In the genomic region with DNA sequence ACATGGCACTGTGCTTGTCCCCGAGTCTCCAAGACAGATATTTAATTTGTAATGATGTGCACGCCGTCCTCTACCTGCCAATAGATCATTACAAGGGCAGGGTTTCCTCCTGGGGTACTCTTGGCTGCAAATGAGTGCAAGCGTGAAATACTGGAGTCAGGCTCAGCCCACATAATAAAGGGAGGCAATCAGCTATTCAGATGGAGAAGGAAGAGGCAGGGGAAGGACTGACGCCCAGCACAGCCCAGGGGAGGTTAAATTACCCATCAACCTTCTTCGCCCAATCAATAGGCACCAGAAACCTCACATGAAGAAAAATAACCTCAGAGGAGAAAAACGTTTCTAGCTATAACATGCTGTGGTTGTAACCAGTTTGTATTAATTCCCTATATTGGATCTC, we compare ENCODE assay signal across 18 cellular contexts.
DNase-seq lines count a peak whose midpoint lies in the region; ATAC-seq, FAIRE-seq and TF ChIP-seq lines count a peak whose summit lies in the region.
"Had no signal": no experiment of that assay in that cellular context is flagged by ENCODE, and none has a peak within 500 bp of the region (broad histone marks: within the 10 kb centered on the region; RNA-seq: fewer than 3 reads in every experiment).

No MANE protein-coding gene starts in this region.

- no peak overlapping the region; the same call in 1 of the 2 replicates for H3K18ac ChIP-seq in H1 (ENCODE audit: extremely low read depth, low read length)

- no peak overlapping the region for H3K27ac Mint-ChIP-seq in chondrocyte (ENCODE audit: unreplicated experiment)
- no peak overlapping the region for H3K27ac Mint-ChIP-seq in CD4-positive, alpha-beta T cell
- H3K27ac Mint-ChIP-seq: CD8-positive, alpha-beta T cell had no signal

- DNase-seq in NCI-H1436 (lab: John Stamatoyannopoulos, UW) (peak; percentile 26), H1 (ENCODE audit: low read depth in 1 of 2, low spot score in 2 of 2) (no peak), iPS-NIHi11 (ENCODE audit: low spot score) (peak; percentile 31), osteoblast (ENCODE audit: insufficient read length, low spot score, missing footprints) (peak; percentile 38), chondrocyte (ENCODE audit: low spot score) (no peak), testis (no peak), amniotic stem cell (lab: John Stamatoyannopoulos, UW) (no peak)
- no peak for DNase-seq in CD4-positive, alpha-beta T cell
- DNase-seq: C1 segment of cervical spinal cord; Caco-2; CD8-positive, alpha-beta T cell; DMS153; DND-41; GM23248; H9 had no signal

- no peak overlapping the region for H2BK120ac ChIP-seq in H1 (replicated peaks; ENCODE audit: low read depth, low read length)

- H3K56ac ChIP-seq in H1 (replicated peaks; ENCODE audit: insufficient read length, low read depth, low read length), result no peak overlapping the region

- H3K23ac ChIP-seq in H1 (ENCODE audit: insufficient read length), result no peak overlapping the region

- no peaks in the 10 kb centered on the region for H3K23me2 ChIP-seq in H1 (ENCODE audit: low read depth, low read length)

- CTCF ChIA-PET in H1 (lab: Charles Lee; ENCODE audit: partially characterized antibody), result interaction anchor here (0.6 to 1.2 kb wide), 4 partner anchors 13 to 197 kb away, joined by 3 read pairs; no protein-coding TSS in a partner anchor
- CTCF ChIA-PET in CD4-positive, alpha-beta T cell (lab: Charles Lee), result no interaction called here

- no peaks in the 10 kb centered on the region for H3K79me2 ChIP-seq in H1 (ENCODE audit: control insufficient read depth in 1 of 2, insufficient read depth in 2 of 2, low read length in 2 of 2)
- no peaks in the 10 kb centered on the region for H3K79me2 ChIP-seq in osteoblast (ENCODE audit: insufficient read depth, low read length)

- H2AK5ac ChIP-seq in H1 (ENCODE audit: low read depth, low read length), result no peak overlapping the region

- H3K27me3 Mint-ChIP-seq in chondrocyte (ENCODE audit: low read depth), result peaks cover 6% of the 10 kb centered on the region
- no peaks in the 10 kb centered on the region for H3K27me3 Mint-ChIP-seq in CD4-positive, alpha-beta T cell

- H3K4ac ChIP-seq in H1 (replicated peaks; ENCODE audit: insufficient read length, low read depth, low read length), result no peak overlapping the region

- H2BK15ac ChIP-seq in H1 (ENCODE audit: low read length), result no peak overlapping the region

- WGBS in H1 (ENCODE audit: extremely low coverage in 1 of 2, insufficient coverage in 1 of 2, insufficient read length in 1 of 2, insufficient replicate concordance in 2 of 2, low coverage in 1 of 2, low lambda C conversion rate in 2 of 2, missing lambda C conversion rate in 1 of 2), 2 experiments, result 58% methylated on average over 7 of the region's 7 CpGs; no CpG with 5 or more reads in 1 of the 2 experiments
- 59 to 63% methylated on average over 7 of the region's 7 CpGs for WGBS in testis, 2 donors

- no peak for FAIRE-seq in H1 (lab: Jason Lieb, UNC)
- FAIRE-seq: G401.6, GM12892 had no signal

- H3K36me3 ChIP-seq in H1 (ENCODE audit: control insufficient read depth in 2 of 4, insufficient read depth in 4 of 4, low read length in 3 of 4) (no peaks in the 10 kb centered on the region), osteoblast (ENCODE audit: insufficient read depth, low read length) (no peaks in the 10 kb centered on the region), testis (ENCODE audit: low read depth, missing control alignments) (no peaks in the 10 kb centered on the region)

- H3K4me2 ChIP-seq in H1 (ENCODE audit: insufficient read depth in 1 of 2, low read depth in 2 of 2, low read length in 2 of 2) (no peak overlapping the region), osteoblast (ENCODE audit: insufficient read depth, low read length) (no peak overlapping the region)

- no peaks in the 10 kb centered on the region for H3K36me3 Mint-ChIP-seq in chondrocyte (ENCODE audit: low read depth)
- H3K36me3 Mint-ChIP-seq in CD4-positive, alpha-beta T cell (ENCODE audit: low read depth), result no peaks in the 10 kb centered on the region
- H3K36me3 Mint-ChIP-seq: CD8-positive, alpha-beta T cell had no signal

- intact Hi-C loops in testis (cut with DNase I; ENCODE audit: low total_unique reads), result no loop called here
- intact Hi-C loops in CD4-positive, alpha-beta T cell (cut with DNase I, micrococcal nuclease), result no loop called here

- no peak for TF ChIP-seq EP300 in H1 (IDR thresholded peaks at IDR 0.05; ENCODE audit: borderline replicate concordance in 1 of 2, low read depth in 2 of 2, low read length in 2 of 2)

- no peak overlapping the region for H3K4me3 Mint-ChIP-seq in chondrocyte (ENCODE audit: unreplicated experiment)
- H3K4me3 Mint-ChIP-seq in CD4-positive, alpha-beta T cell, result no peak overlapping the region
- H3K4me3 Mint-ChIP-seq: CD8-positive, alpha-beta T cell; H9 had no signal

- no peak overlapping the region for H2BK20ac ChIP-seq in H1 (ENCODE audit: low read length)

- TF ChIP-seq CTCF in H1 (IDR thresholded peaks at IDR 0.05; ENCODE audit: control extremely low read depth in 1 of 3, insufficient read depth in 1 of 3, low read depth in 1 of 3, low read length in 3 of 3), result no peak
- TF ChIP-seq CTCF in osteoblast (IDR thresholded peaks at IDR 0.05; ENCODE audit: extremely low read depth, low read depth, low read length), result no peak
- no peak for TF ChIP-seq CTCF in chondrocyte (IDR thresholded peaks at IDR 0.05)
- TF ChIP-seq CTCF in testis (IDR thresholded peaks at IDR 0.05), result no peak
- TF ChIP-seq CTCF in CD4-positive, alpha-beta T cell (IDR thresholded peaks at IDR 0.05), result no peak

- no peak overlapping the region for H3K9ac ChIP-seq in H1 (replicated peaks in 1 of 4; ENCODE audit: extremely low read depth in 1 of 4, low read depth in 3 of 4, low read length in 3 of 4)
- H3K9ac ChIP-seq: GM23248 had no signal

- no peak overlapping the region for H2BK12ac ChIP-seq in H1 (ENCODE audit: low read depth, low read length)

- H4K5ac ChIP-seq in H1 (ENCODE audit: insufficient read length, low read depth, low read length), result no peak overlapping the region

- no peaks in the 10 kb centered on the region; a peak in 2 of 4 replicates for H3K9me3 ChIP-seq in H1 (ENCODE audit: insufficient read depth in 2 of 2, low read depth in 1 of 2, low read length in 1 of 2)
- no peaks in the 10 kb centered on the region for H3K9me3 ChIP-seq in osteoblast (ENCODE audit: low read depth, low read length)
- H3K9me3 ChIP-seq in testis, result no peaks in the 10 kb centered on the region
- H3K9me3 ChIP-seq in CD4-positive, alpha-beta T cell (ENCODE audit: control insufficient read depth, low read length), result no peaks in the 10 kb centered on the region
- H3K9me3 ChIP-seq: Caco-2 had no signal

- H3K4me1 ChIP-seq in H1 (replicated peaks in 1 of 4; ENCODE audit: control insufficient read depth in 3 of 4, insufficient read depth in 4 of 4, low read length in 3 of 4) (peaks cover 0 to 13% (median 6%) of the 10 kb centered on the region in 4 experiments; a peak in 3 of 7 replicates), osteoblast (ENCODE audit: insufficient read depth, low read length) (no peaks in the 10 kb centered on the region), testis (no peaks in the 10 kb centered on the region)
- H3K4me1 ChIP-seq: Caco-2 had no signal

- peaks cover 6% of the 10 kb centered on the region for H3K4me1 Mint-ChIP-seq in chondrocyte (ENCODE audit: low read depth)
- no peaks in the 10 kb centered on the region for H3K4me1 Mint-ChIP-seq in CD4-positive, alpha-beta T cell (ENCODE audit: low read depth)

- H4K8ac ChIP-seq in H1 (ENCODE audit: extremely low read depth, insufficient read depth, low read length), result no peak overlapping the region

- H3K9me3 Mint-ChIP-seq in chondrocyte (ENCODE audit: low read depth), result no peaks in the 10 kb centered on the region
- no peaks in the 10 kb centered on the region for H3K9me3 Mint-ChIP-seq in CD4-positive, alpha-beta T cell
- H3K9me3 Mint-ChIP-seq: CD8-positive, alpha-beta T cell had no signal

- no peaks in the 10 kb centered on the region for H3K79me1 ChIP-seq in H1 (ENCODE audit: low read depth, low read length)

- POLR2A ChIA-PET in H1 (lab: Charles Lee; ENCODE audit: partially characterized antibody), result no interaction called here
- POLR2A ChIA-PET in CD4-positive, alpha-beta T cell (lab: Charles Lee), result no interaction called here

- H2AFZ ChIP-seq in H1 (ENCODE audit: low read length) (peak overlapping the region; percentile 12; the same call in 1 of the 2 replicates), osteoblast (ENCODE audit: low read length) (no peak overlapping the region)
- H2AFZ ChIP-seq: GM23248 had no signal

- no peaks in the 10 kb centered on the region; a peak in 2 of 7 replicates for H3K27me3 ChIP-seq in H1 (replicated peaks in 1 of 4; ENCODE audit: control insufficient read depth in 3 of 4, extremely low read depth in 1 of 4, insufficient read depth in 3 of 4, low read length in 3 of 4)
- no peaks in the 10 kb centered on the region for H3K27me3 ChIP-seq in osteoblast (ENCODE audit: insufficient read depth, low read length)
- H3K27me3 ChIP-seq in testis, result no peaks in the 10 kb centered on the region
- no peaks in the 10 kb centered on the region for H3K27me3 ChIP-seq in CD4-positive, alpha-beta T cell (ENCODE audit: control insufficient read depth, insufficient read depth, low read length)

- TF ChIP-seq POLR2A in H1 (IDR thresholded peaks at IDR 0.05; ENCODE audit: control extremely low read depth in 1 of 2, low read depth in 2 of 2, low read length in 2 of 2) (no peak), testis (IDR thresholded peaks at IDR 0.05) (no peak)

- H2BK5ac ChIP-seq in H1 (ENCODE audit: low read depth, low read length), result no peak overlapping the region

- H3K14ac ChIP-seq in H1 (ENCODE audit: insufficient read length), result no peak overlapping the region

- no peak overlapping the region for H3K27ac ChIP-seq in H1 (ENCODE audit: low read depth, low read length)
- no peak overlapping the region for H3K27ac ChIP-seq in osteoblast (ENCODE audit: low read depth, low read length)
- H3K27ac ChIP-seq in testis, result no peak overlapping the region
- no peak overlapping the region for H3K27ac ChIP-seq in CD4-positive, alpha-beta T cell (ENCODE audit: low read depth, low read length)
- H3K27ac ChIP-seq: GM23248 had no signal

- H4K91ac ChIP-seq in H1 (replicated peaks; ENCODE audit: insufficient read length, low read length), result no peak overlapping the region

- no peak for TF ChIP-seq RAD21 in H1 (IDR thresholded peaks at IDR 0.05 in 1 of 2, conservative IDR thresholded peaks at IDR 0.05 in 1 of 2; ENCODE audit: low read depth in 2 of 2, low read length in 2 of 2)

- no peak for ATAC-seq in CD4-positive, alpha-beta T cell (ENCODE audit: poor library complexity)
- ATAC-seq: CD8-positive, alpha-beta T cell; HCT116 had no signal

- no peak overlapping the region for H3K4me3 ChIP-seq in H1 (ENCODE audit: extremely low read depth in 1 of 4, insufficient read depth in 2 of 4, low read depth in 3 of 4, low read length in 4 of 4)
- H3K4me3 ChIP-seq in osteoblast (ENCODE audit: insufficient read depth, low read length), result no peak overlapping the region
- H3K4me3 ChIP-seq in testis, result no peak overlapping the region
- H3K4me3 ChIP-seq: GM23248 had no signal

- H4K20me1 ChIP-seq in H1 (replicated peaks in 1 of 2; ENCODE audit: control insufficient read depth in 1 of 2, insufficient read depth in 2 of 2, low read length in 2 of 2), result no peaks in the 10 kb centered on the region
- no peaks in the 10 kb centered on the region for H4K20me1 ChIP-seq in osteoblast (ENCODE audit: insufficient read depth, low read length)

TF ChIP-seq in H1, 55 proteins besides CTCF, POLR2A, EP300 and RAD21 (continues in another document):
- no peak for TF ChIP-seq FOSL1 (IDR thresholded peaks at IDR 0.05; ENCODE audit: insufficient read depth, low read depth, low read length)

Comparison
In these comparisons a context has a peak if more than half of its experiments do, and no peak if none do; other contexts are left out.
1. DNase-seq: peak in NCI-H1436 (single experiment), iPS-NIHi11 (single experiment) and osteoblast (single experiment); none in H1 (0 of 2), chondrocyte (single experiment), testis (single experiment), amniotic stem cell (single experiment) and CD4-positive, alpha-beta T cell (0 of 10).